Comparison of ENCODE assay signal across 16 cellular contexts in genomic region chr22:25602924-25603323, GRCh38.
"Had no signal": no experiment of that assay in that cellular context is flagged by ENCODE, and none has a peak within 500 bp of the region (broad histone marks: within the 10 kb centered on the region; RNA-seq: fewer than 3 reads in every experiment).

No MANE protein-coding gene starts in this region.

- H2AFZ ChIP-seq: hepatocyte, parathyroid adenoma had no signal

- DNase-seq: activated CD4-positive, alpha-beta T cell treated with anti-CD3 and anti-CD28 coated beads, Interleukin-2, amount 10 ng/mL, durations not matched to agents 7 days and 5 days; amniotic stem cell; caudate nucleus; dorsolateral prefrontal cortex; foreskin keratinocyte; mesenchymal stem cell; right lobe of liver; stimulated activated CD4-positive, alpha-beta T cell treated with anti-CD3 and anti-CD28 coated beads, Interleukin-4, amount 100 ng/mL, for 24 hours; T1000; upper lobe of right lung had no signal

- ATAC-seq: activated CD4-positive, CD25-positive, alpha-beta regulatory T cell treated with anti-CD3 and anti-CD28 coated beads, Interleukin-2, amount 50 U/mL, for 24 hours; foreskin keratinocyte; natural killer cell treated with Interleukin-12 subunit alpha and Interleukin-12 subunit beta and Interleukin-15 and Interleukin-18, amount 100 ng/mL, for 72 hours; right lobe of liver; stimulated activated effector memory CD8-positive, alpha-beta T cell treated with anti-CD3 and anti-CD28 coated beads, Interleukin-12 subunit alpha, Interleukin-12 subunit beta, amount 100 ng/mL, for 72 hours; upper lobe of right lung had no signal

- H3K27ac ChIP-seq: dorsolateral prefrontal cortex, foreskin keratinocyte, hepatocyte, neutrophil, parathyroid adenoma, right lobe of liver, upper lobe of right lung had no signal

- H3K79me2 ChIP-seq: hepatocyte, parathyroid adenoma had no signal

- H3K4me3 ChIP-seq: dorsolateral prefrontal cortex, hepatocyte, right lobe of liver, upper lobe of right lung had no signal

- H3K4me1 ChIP-seq: foreskin keratinocyte, parathyroid adenoma, right lobe of liver, upper lobe of right lung had no signal

- H3K27me3 ChIP-seq: dorsolateral prefrontal cortex, foreskin keratinocyte, hepatocyte, neutrophil, right lobe of liver, upper lobe of right lung had no signal

- H3K9me3 ChIP-seq: neutrophil, right lobe of liver, upper lobe of right lung had no signal

- H3K9ac ChIP-seq: parathyroid adenoma had no signal

- H3K36me3 ChIP-seq: neutrophil, right lobe of liver, upper lobe of right lung had no signal

- H3K4me2 ChIP-seq: hepatocyte had no signal
